20 cellular contexts compared by ENCODE assay signal in the genomic region with DNA sequence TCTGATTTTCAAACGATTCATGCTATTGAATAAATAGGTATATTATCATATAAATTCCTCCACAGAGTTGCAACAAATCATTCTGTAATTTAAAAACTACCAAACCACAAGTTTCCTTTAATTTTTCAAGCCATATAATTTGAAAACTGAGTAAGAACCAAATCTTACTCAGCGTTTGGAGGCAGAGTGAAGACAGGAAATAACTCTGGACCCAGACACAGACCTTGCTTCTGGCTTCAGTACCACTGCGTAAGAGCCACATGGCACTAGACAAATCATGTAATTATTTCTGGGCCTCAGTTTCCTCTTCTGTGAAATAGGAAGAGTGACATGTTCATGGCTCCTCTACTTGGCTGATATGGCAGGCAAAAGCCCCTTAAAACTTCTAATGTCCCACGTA.
"Had no signal": no experiment of that assay in that cellular context is flagged by ENCODE, and none has a peak within 500 bp of the region (broad histone marks: within the 10 kb centered on the region; RNA-seq: fewer than 3 reads in every experiment).

No MANE protein-coding gene starts in this region.

- H3K27ac ChIP-seq: parathyroid adenoma had no signal

- ATAC-seq: left colon; naive thymus-derived CD4-positive, alpha-beta T cell; stimulated activated naive B cell treated with anti-CD40 and anti-IgM and Interleukin-4, amounts not matched to agents 10 μg/mL and 1 μg/mL and 100 μg/mL, for 72 hours had no signal

- H3K9me3 ChIP-seq: ascending aorta, tibial nerve, vagina had no signal

- DNase-seq: activated CD4-positive, alpha-beta T cell treated with anti-CD3 and anti-CD28 coated beads, Interleukin-2, amount 10 ng/mL, durations not matched to agents 7 days and 5 days; activated CD4-positive, CD25-positive, alpha-beta regulatory T cell; activated CD8-positive, alpha-beta memory T cell treated with anti-CD3 and anti-CD28 coated beads, Interleukin-2, amount 50 U/mL, for 48 hours; activated naive CD4-positive, alpha-beta T cell; dorsolateral prefrontal cortex; erythroblast; foreskin fibroblast; glutamatergic neuron; left colon; naive thymus-derived CD4-positive, alpha-beta T cell; stimulated activated CD4-positive, alpha-beta T cell treated with anti-CD3 and anti-CD28 coated beads, Interleukin-15, amount 100 ng/mL, for 24 hours; stimulated activated CD4-positive, alpha-beta T cell treated with anti-CD3 and anti-CD28 coated beads, Interleukin-4, amount 100 ng/mL, for 1 hour; stimulated activated naive B cell treated with anti-CD40 and anti-IgM and Interleukin-4, amounts not matched to agents 10 μg/mL and 1 μg/mL and 100 μg/mL, for 72 hours; SW 1271 had no signal

- H3K27me3 ChIP-seq: ascending aorta, dorsolateral prefrontal cortex, tibial nerve, vagina had no signal

- H3K4me1 ChIP-seq: parathyroid adenoma, tibial nerve, vagina had no signal

- H3K4me3 ChIP-seq: ascending aorta, dorsolateral prefrontal cortex, lung, skin epidermis, tibial nerve, vagina had no signal
